In genomic region chr18:11570770-11571169, GRCh38 we compare ENCODE assay signal across 13 cellular contexts. TPM values are rescaled to one million over a fixed set of nuclear protein-coding genes. Genes with fewer than 3 reads are reported as not detected.
A peak's percentile ranks its signal among the peaks of the same experiment; 100 is the strongest.
DNase-seq lines count a peak whose midpoint lies in the region; ATAC-seq and TF ChIP-seq lines count a peak whose summit lies in the region.
"Had no signal": no experiment of that assay in that cellular context is flagged by ENCODE, and none has a peak within 500 bp of the region (broad histone marks: within the 10 kb centered on the region; RNA-seq: fewer than 3 reads in every experiment).

No MANE protein-coding gene starts in this region.

- no peaks in the 10 kb centered on the region for H3K79me2 ChIP-seq in mammary epithelial cell (ENCODE audit: insufficient read depth, low read length)
- no peaks in the 10 kb centered on the region for H3K79me2 ChIP-seq in smooth muscle cell (ENCODE audit: low read depth)

- intact Hi-C loops in activated CD8-positive, alpha-beta T cell treated with anti-CD3 and anti-CD28 coated beads for 36 hours (cut with micrococcal nuclease): no loop called here
- intact Hi-C loops in mammary epithelial cell (cut with micrococcal nuclease): no loop called here
- intact Hi-C loops in CD4-positive, alpha-beta T cell (cut with DNase I, micrococcal nuclease): no loop called here

- H3K27me3 ChIP-seq in mammary epithelial cell (ENCODE audit: insufficient read depth, low read length) (peaks cover 2% of the 10 kb centered on the region), smooth muscle cell (ENCODE audit: low read depth) (no peaks in the 10 kb centered on the region)
- H3K27me3 ChIP-seq in CD4-positive, alpha-beta T cell (ENCODE audit: control insufficient read depth, insufficient read depth, low read length): no peaks in the 10 kb centered on the region

- no peak overlapping the region for H3K4me2 ChIP-seq in mammary epithelial cell (ENCODE audit: insufficient read depth, low read depth, low read length)
- H3K4me2 ChIP-seq in smooth muscle cell: no peak overlapping the region

- H3K9ac ChIP-seq in mammary epithelial cell (ENCODE audit: insufficient read depth, low read length): no peak overlapping the region
- H3K9ac ChIP-seq in smooth muscle cell (ENCODE audit: low read depth): no peak overlapping the region

- no peaks in the 10 kb centered on the region for H3K4me1 Mint-ChIP-seq in activated CD8-positive, alpha-beta T cell treated with anti-CD3 and anti-CD28 coated beads for 36 hours (ENCODE audit: low read depth)
- peaks cover 2% of the 10 kb centered on the region for H3K4me1 Mint-ChIP-seq in activated CD8-positive, alpha-beta T cell treated with anti-CD3 and anti-CD28 coated beads, Interleukin-2, amount 10 ng/mL, durations not matched to agents 7 days and 5 days (ENCODE audit: low read depth)
- peaks cover under 1% of the 10 kb centered on the region for H3K4me1 Mint-ChIP-seq in CD4-positive, alpha-beta T cell (ENCODE audit: low read depth)

- BruUV-seq in mammary epithelial cell (replicated peaks; lab: Mats Ljungman, UMichigan): no TSS peak

- no peaks in the 10 kb centered on the region for H4K20me1 ChIP-seq in mammary epithelial cell (ENCODE audit: insufficient read depth, low read length)
- no peaks in the 10 kb centered on the region for H4K20me1 ChIP-seq in smooth muscle cell (ENCODE audit: low read depth)

- no peaks in the 10 kb centered on the region for H3F3A ChIP-seq in smooth muscle cell (ENCODE audit: low read depth)

- dilution Hi-C loops in mammary epithelial cell (cut with HindIII; ENCODE audit: low sequenced_read_pairs): no loop called here

- in situ Hi-C loops in mammary epithelial cell (cut with MboI; ENCODE audit: low sequenced_read_pairs in 2 of 2): no loop called here

- no peaks in the 10 kb centered on the region for H3K27me3 Mint-ChIP-seq in activated CD8-positive, alpha-beta T cell treated with anti-CD3 and anti-CD28 coated beads for 36 hours
- H3K27me3 Mint-ChIP-seq in activated CD8-positive, alpha-beta T cell treated with anti-CD3 and anti-CD28 coated beads, Interleukin-2, amount 10 ng/mL, durations not matched to agents 7 days and 5 days (ENCODE audit: low read depth): peaks cover 34% of the 10 kb centered on the region
- H3K27me3 Mint-ChIP-seq in CD4-positive, alpha-beta T cell: peaks cover 5% of the 10 kb centered on the region

- TF ChIP-seq CTCF in activated CD8-positive, alpha-beta T cell treated with anti-CD3 and anti-CD28 coated beads for 36 hours (IDR thresholded peaks at IDR 0.05): no peak
- peak; percentile 41 for TF ChIP-seq CTCF in LNCAP (IDR thresholded peaks at IDR 0.05)
- TF ChIP-seq CTCF in mammary epithelial cell (conservative IDR thresholded peaks at IDR 0.05 in 1 of 2, IDR thresholded peaks at IDR 0.05 in 1 of 2; ENCODE audit: extremely low read depth in 1 of 2, insufficient read depth in 1 of 2, low read depth in 1 of 2, low read length in 2 of 2): peak; percentile 5 to 19
- peak; percentile 16 for TF ChIP-seq CTCF in smooth muscle cell (IDR thresholded peaks at IDR 0.05; ENCODE audit: borderline replicate concordance, insufficient read depth, poor library complexity, severe bottlenecking)
- TF ChIP-seq CTCF in GM10248 (IDR thresholded peaks at IDR 0.05; ENCODE audit: control extremely low read depth, extremely low read depth, low read depth, missing control alignments): no peak
- TF ChIP-seq CTCF in CD4-positive, alpha-beta T cell (IDR thresholded peaks at IDR 0.05): no peak

- H3K27ac ChIP-seq in mammary epithelial cell (ENCODE audit: insufficient read depth, low read depth, low read length) (no peak overlapping the region), smooth muscle cell (ENCODE audit: low read depth) (no peak overlapping the region)
- no peak overlapping the region for H3K27ac ChIP-seq in CD4-positive, alpha-beta T cell (ENCODE audit: low read depth, low read length)

- CTCF ChIA-PET in activated CD8-positive, alpha-beta T cell treated with anti-CD3 and anti-CD28 coated beads for 36 hours (lab: Charles Lee): interaction anchor here (1.7 to 3.2 kb wide), 3 partner anchors 9 to 260 kb away, joined by 6 to 15 read pairs (median 10); no protein-coding TSS in a partner anchor
- CTCF ChIA-PET in activated CD8-positive, alpha-beta T cell treated with anti-CD3 and anti-CD28 coated beads, Interleukin-2, amount 10 ng/mL, durations not matched to agents 7 days and 5 days (lab: Charles Lee): interaction anchor here (0.7 to 1.5 kb wide), 7 partner anchors 10 to 186 kb away, joined by 3 to 4 read pairs (median 3); no protein-coding TSS in a partner anchor
- CTCF ChIA-PET in mammary epithelial cell (lab: Charles Lee; ENCODE audit: low non-redundant PET): interaction anchor here (0.7 kb wide), 1 partner anchor 237 kb away, joined by 8 read pairs; no protein-coding TSS in a partner anchor
- CTCF ChIA-PET in GM10248 (lab: Yijun Ruan, JAX): interaction anchor here (1.6 to 2.8 kb wide), 2 partner anchors 9 to 18 kb away, joined by 5 to 17 read pairs; no protein-coding TSS in a partner anchor
- CTCF ChIA-PET in CD4-positive, alpha-beta T cell (lab: Charles Lee): no interaction called here

- no peak overlapping the region for H2AFZ ChIP-seq in mammary epithelial cell (ENCODE audit: low read depth, low read length)
- H2AFZ ChIP-seq in smooth muscle cell (ENCODE audit: low read depth): no peak overlapping the region

- 76% methylated on average over 6 of the region's 6 CpGs for WGBS in mammary epithelial cell (ENCODE audit: low coverage, missing lambda C conversion rate)
- 89% methylated on average over 6 of the region's 6 CpGs for WGBS in smooth muscle cell (ENCODE audit: low lambda C conversion rate)

- H3K4me1 ChIP-seq in mammary epithelial cell (ENCODE audit: insufficient read depth, low read length) (no peaks in the 10 kb centered on the region), smooth muscle cell (ENCODE audit: low read depth) (no peaks in the 10 kb centered on the region)

- no peak overlapping the region for H3K27ac Mint-ChIP-seq in activated CD8-positive, alpha-beta T cell treated with anti-CD3 and anti-CD28 coated beads for 36 hours
- no peak overlapping the region for H3K27ac Mint-ChIP-seq in activated CD8-positive, alpha-beta T cell treated with anti-CD3 and anti-CD28 coated beads, Interleukin-2, amount 10 ng/mL, durations not matched to agents 7 days and 5 days
- H3K27ac Mint-ChIP-seq in CD4-positive, alpha-beta T cell: no peak overlapping the region

- no peaks in the 10 kb centered on the region for H3K9me3 ChIP-seq in mammary epithelial cell (replicated peaks; ENCODE audit: insufficient read depth, low read length)
- no peaks in the 10 kb centered on the region for H3K9me3 ChIP-seq in smooth muscle cell (replicated peaks; ENCODE audit: low read depth)
- no peaks in the 10 kb centered on the region for H3K9me3 ChIP-seq in CD4-positive, alpha-beta T cell (ENCODE audit: control insufficient read depth, low read length)

- H3K4me3 ChIP-seq in mammary epithelial cell (replicated peaks in 1 of 3; ENCODE audit: insufficient read depth in 1 of 3, low read depth in 2 of 3, low read length in 3 of 3) (no peak overlapping the region), smooth muscle cell (no peak overlapping the region)

- H3K4me3 Mint-ChIP-seq in activated CD8-positive, alpha-beta T cell treated with anti-CD3 and anti-CD28 coated beads for 36 hours: no peak overlapping the region
- H3K4me3 Mint-ChIP-seq in activated CD8-positive, alpha-beta T cell treated with anti-CD3 and anti-CD28 coated beads, Interleukin-2, amount 10 ng/mL, durations not matched to agents 7 days and 5 days: no peak overlapping the region
- H3K4me3 Mint-ChIP-seq in CD4-positive, alpha-beta T cell: no peak overlapping the region

- H3K36me3 ChIP-seq in mammary epithelial cell (ENCODE audit: insufficient read depth, low read length) (no peaks in the 10 kb centered on the region), smooth muscle cell (ENCODE audit: low read depth) (no peaks in the 10 kb centered on the region)

- ATAC-seq in activated CD8-positive, alpha-beta T cell treated with anti-CD3 and anti-CD28 coated beads for 36 hours: no peak
- no peak for ATAC-seq in activated CD8-positive, alpha-beta T cell treated with anti-CD3 and anti-CD28 coated beads, Interleukin-2, amount 10 ng/mL, durations not matched to agents 7 days and 5 days
- no peak for ATAC-seq in GM19023 (IDR thresholded peaks at IDR 0.05; ENCODE audit: unreplicated experiment)
- no peak for ATAC-seq in CD4-positive, alpha-beta T cell (ENCODE audit: poor library complexity)

- H3K36me3 Mint-ChIP-seq in activated CD8-positive, alpha-beta T cell treated with anti-CD3 and anti-CD28 coated beads for 36 hours (ENCODE audit: low read depth): no peaks in the 10 kb centered on the region
- no peaks in the 10 kb centered on the region for H3K36me3 Mint-ChIP-seq in activated CD8-positive, alpha-beta T cell treated with anti-CD3 and anti-CD28 coated beads, Interleukin-2, amount 10 ng/mL, durations not matched to agents 7 days and 5 days (ENCODE audit: low read depth)
- H3K36me3 Mint-ChIP-seq in CD4-positive, alpha-beta T cell (ENCODE audit: low read depth): no peaks in the 10 kb centered on the region

- peak; percentile 24 for DNase-seq in activated CD8-positive, alpha-beta T cell treated with anti-CD3 and anti-CD28 coated beads for 36 hours
- no peak for DNase-seq in activated CD8-positive, alpha-beta T cell treated with anti-CD3 and anti-CD28 coated beads, Interleukin-2, amount 10 ng/mL, durations not matched to agents 7 days and 5 days
- DNase-seq in mammary epithelial cell (no peak), smooth muscle cell (lab: John Stamatoyannopoulos, UW; ENCODE audit: unreplicated experiment) (no peak), GM10248 (ENCODE audit: extremely low spot score) (no peak)
- DNase-seq in CD4-positive, alpha-beta T cell: no peak
- DNase-seq: activated effector memory CD4-positive, alpha-beta T cell treated with Interleukin-2 at 50 U/mL for 16 hours; effector memory CD4-positive, alpha-beta T cell; kidney glomerular epithelial cell; NCI-H748 treated with DMSO at 0.1 percent for 48 hours had no signal

- POLR2A ChIA-PET in activated CD8-positive, alpha-beta T cell treated with anti-CD3 and anti-CD28 coated beads for 36 hours (lab: Charles Lee): no interaction called here
- POLR2A ChIA-PET in activated CD8-positive, alpha-beta T cell treated with anti-CD3 and anti-CD28 coated beads, Interleukin-2, amount 10 ng/mL, durations not matched to agents 7 days and 5 days (lab: Charles Lee): no interaction called here
- POLR2A ChIA-PET in GM10248 (lab: Yijun Ruan, JAX): no interaction called here
- POLR2A ChIA-PET in CD4-positive, alpha-beta T cell (lab: Charles Lee): no interaction called here

- H3K9me3 Mint-ChIP-seq in activated CD8-positive, alpha-beta T cell treated with anti-CD3 and anti-CD28 coated beads for 36 hours: no peaks in the 10 kb centered on the region
- no peaks in the 10 kb centered on the region for H3K9me3 Mint-ChIP-seq in activated CD8-positive, alpha-beta T cell treated with anti-CD3 and anti-CD28 coated beads, Interleukin-2, amount 10 ng/mL, durations not matched to agents 7 days and 5 days (ENCODE audit: insufficient read depth)
- no peaks in the 10 kb centered on the region for H3K9me3 Mint-ChIP-seq in CD4-positive, alpha-beta T cell

RNA-seq across cellular contexts. Expression of gene SLC35G4, which starts 38.6 kb away (rescaled TPM):
- total RNA-seq in activated CD8-positive, alpha-beta T cell treated with anti-CD3 and anti-CD28 coated beads for 36 hours: not detected
- total RNA-seq in activated CD8-positive, alpha-beta T cell treated with anti-CD3 and anti-CD28 coated beads, Interleukin-2, amount 10 ng/mL, durations not matched to agents 7 days and 5 days: not detected
- total RNA-seq in mammary epithelial cell (not detected), smooth muscle cell (not detected in 2 replicates)
- polyA plus RNA-seq in mammary epithelial cell (not detected), smooth muscle cell (not detected in 2 replicates)
- polyA minus RNA-seq in mammary epithelial cell: not detected
- total RNA-seq in CD4-positive, alpha-beta T cell: not detected
- total RNA-seq: posterior vena cava had no signal

Comparison
In these comparisons a context has a peak if more than half of its experiments do, and no peak if none do; other contexts are left out.
1. CTCF ChIP-seq: peak in LNCAP (single experiment), mammary epithelial cell (2 of 2) and smooth muscle cell (single experiment); none in activated CD8-positive, alpha-beta T cell treated with anti-CD3 and anti-CD28 coated beads for 36 hours (single experiment), GM10248 (single experiment) and CD4-positive, alpha-beta T cell (single experiment).